1 cellular context compared by ENCODE assay signal in the genomic region with DNA sequence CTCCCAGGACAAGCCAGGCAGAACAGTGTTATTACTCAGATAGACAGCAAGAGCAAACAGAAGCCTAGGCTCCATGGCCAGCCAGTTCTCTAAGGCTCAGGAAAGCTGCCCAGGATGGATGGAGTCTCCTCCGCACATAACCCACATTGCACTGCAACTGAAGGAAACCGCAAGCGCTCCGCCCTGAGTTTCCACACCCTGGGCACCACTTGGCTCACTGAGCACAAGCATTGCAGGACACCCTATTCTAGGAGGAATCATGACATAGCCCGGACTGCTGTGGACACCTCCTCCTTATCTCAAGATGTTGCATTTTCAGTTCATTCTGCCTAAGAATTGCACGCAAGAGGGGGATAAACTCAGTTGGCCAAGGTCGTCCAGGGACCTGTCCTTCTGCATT.
TF ChIP-seq lines count a peak whose summit lies in the region.

No MANE protein-coding gene starts in this region.

TF ChIP-seq in H1, 55 proteins besides CTCF, POLR2A, EP300 and RAD21 (continued from another document):
- TF ChIP-seq CHD7 (IDR thresholded peaks at IDR 0.05; ENCODE audit: insufficient replicate concordance, low read length): no peak
- no peak for TF ChIP-seq E2F6 (IDR thresholded peaks at IDR 0.05)
- no peak for TF ChIP-seq NRF1 (IDR thresholded peaks at IDR 0.05; ENCODE audit: low read depth, low read length)
- TF ChIP-seq KDM1A (IDR thresholded peaks at IDR 0.05; ENCODE audit: borderline replicate concordance, low read length): no peak
